15 cellular contexts compared by ENCODE assay signal in genomic region chr3:150462108-150462507, GRCh38.
"Had no signal": no experiment of that assay in that cellular context is flagged by ENCODE, and none has a peak within 500 bp of the region (broad histone marks: within the 10 kb centered on the region; RNA-seq: fewer than 3 reads in every experiment).

No MANE protein-coding gene starts in this region.

- DNase-seq: activated CD4-positive, alpha-beta T cell treated with anti-CD3 and anti-CD28 coated beads for 48 hours; activated CD8-positive, alpha-beta memory T cell treated with anti-CD3 and anti-CD28 coated beads, Interleukin-2, amount 50 U/mL, for 48 hours; activated CD8-positive, alpha-beta T cell treated with anti-CD3 and anti-CD28 coated beads, Interleukin-2, amount 10 ng/mL, durations not matched to agents 7 days and 5 days; activated naive CD4-positive, alpha-beta T cell; esophagus squamous epithelium; foreskin keratinocyte; head of caudate nucleus; left cardiac atrium; naive thymus-derived CD8-positive, alpha-beta T cell; posterior cingulate gyrus; right cardiac atrium; tibial artery had no signal

- H3K27me3 ChIP-seq: ascending aorta, esophagus squamous epithelium, foreskin keratinocyte, tibial artery had no signal

- H3K27ac ChIP-seq: ascending aorta, esophagus squamous epithelium, foreskin keratinocyte, tibial artery, VCaP had no signal

- H3K4me3 ChIP-seq: ascending aorta, esophagus squamous epithelium, smooth muscle cell, tibial artery had no signal

- H3K9me3 ChIP-seq: ascending aorta, esophagus squamous epithelium, tibial artery had no signal

- H3K4me2 ChIP-seq: smooth muscle cell had no signal

- H3K4me1 ChIP-seq: esophagus squamous epithelium, foreskin keratinocyte had no signal
